In genomic region chr12:38350342-38351181, GRCh38 we compare ENCODE assay signal across 10 cellular contexts. TPM values are rescaled to one million over a fixed set of nuclear protein-coding genes. Genes with fewer than 3 reads are reported as not detected.
DNase-seq lines count a peak whose midpoint lies in the region; ATAC-seq and TF ChIP-seq lines count a peak whose summit lies in the region.
"Had no signal": no experiment of that assay in that cellular context is flagged by ENCODE, and none has a peak within 500 bp of the region (broad histone marks: within the 10 kb centered on the region; RNA-seq: fewer than 3 reads in every experiment).

No MANE protein-coding gene starts in this region.

- H3K9me3 ChIP-seq in tibial artery, result peaks cover 0 to 11% (median 0%) of the 10 kb centered on the region in 3 donors

- H3K4me3 Mint-ChIP-seq in WTC11, result no peak overlapping the region
- H3K4me3 Mint-ChIP-seq: IgD-negative memory B cell, neural crest cell had no signal

- peaks cover 48% of the 10 kb centered on the region for H3K9me3 Mint-ChIP-seq in WTC11

- CTCF ChIA-PET in WTC11 (lab: Charles Lee), result no interaction called here

- H3K27me3 ChIP-seq in tibial artery, result no peaks in the 10 kb centered on the region

- no peak overlapping the region for H3K27ac Mint-ChIP-seq in WTC11
- H3K27ac Mint-ChIP-seq: IgD-negative memory B cell had no signal

- DNase-seq in inferior parietal cortex (ENCODE audit: extremely low spot score) (peak; percentile 23), WTC11 (ENCODE audit: low spot score) (no peak), GDM1 (lab: John Stamatoyannopoulos, UW) (no peak), tibial artery (no peak), NCI-H1694 treated with DMSO at 0.1 percent for 48 hours (lab: John Stamatoyannopoulos, UW) (no peak)

- TF ChIP-seq CTCF in WTC11 (IDR thresholded peaks at IDR 0.05) (no peak), tibial artery (IDR thresholded peaks at IDR 0.05) (no peak)

- no peaks in the 10 kb centered on the region; the same call in 1 of the 2 replicates for H3K27me3 Mint-ChIP-seq in WTC11 (ENCODE audit: low read depth)
- H3K27me3 Mint-ChIP-seq: IgD-negative memory B cell had no signal

- no peaks in the 10 kb centered on the region for H3K36me3 ChIP-seq in tibial artery

- H3K27ac ChIP-seq in tibial artery, result no peak overlapping the region

- H3K36me3 Mint-ChIP-seq in WTC11, result peaks cover 30% of the 10 kb centered on the region
- H3K36me3 Mint-ChIP-seq: IgD-negative memory B cell had no signal

- POLR2A ChIA-PET in WTC11 (lab: Charles Lee), result no interaction called here

- H3K4me3 ChIP-seq in tibial artery, result no peak overlapping the region

- intact Hi-C loops in tibial artery (cut with DNase I; ENCODE audit: low total_unique reads), result no loop called here

- peak; percentile 99 for ATAC-seq in GM18868 (IDR thresholded peaks at IDR 0.05; ENCODE audit: unreplicated experiment)
- peak; percentile 99 for ATAC-seq in GM21619 (IDR thresholded peaks at IDR 0.05; ENCODE audit: unreplicated experiment)
- peak; percentile 99 for ATAC-seq in HG03354 (IDR thresholded peaks at IDR 0.05; ENCODE audit: poor library complexity, severe bottlenecking, unreplicated experiment)
- no peak for ATAC-seq in WTC11

- peaks cover 13% of the 10 kb centered on the region for H3K4me1 Mint-ChIP-seq in WTC11
- H3K4me1 Mint-ChIP-seq: neural crest cell had no signal

- H3K4me1 ChIP-seq in tibial artery, result no peaks in the 10 kb centered on the region

TF ChIP-seq in WTC11, 78 proteins besides CTCF, POLR2A, EP300 and RAD21:
- TF ChIP-seq ZNF396 (CRISPR knock-in tag; IDR thresholded peaks at IDR 0.05; ENCODE audit: borderline replicate concordance), result no peak
- TF ChIP-seq MYBL2 (CRISPR knock-in tag; IDR thresholded peaks at IDR 0.05), result no peak
- TF ChIP-seq ELF4 (CRISPR knock-in tag; IDR thresholded peaks at IDR 0.05; ENCODE audit: low read depth), result no peak
- TF ChIP-seq ZNF416 (CRISPR knock-in tag; IDR thresholded peaks at IDR 0.05), result no peak
- TF ChIP-seq JAZF1 (CRISPR knock-in tag; IDR thresholded peaks at IDR 0.05), result no peak
- no peak for TF ChIP-seq ERG (CRISPR knock-in tag; IDR thresholded peaks at IDR 0.05)
- TF ChIP-seq NFYB (CRISPR knock-in tag; conservative IDR thresholded peaks at IDR 0.05; ENCODE audit: low read depth), result no peak
- no peak for TF ChIP-seq SOX15 (CRISPR knock-in tag; IDR thresholded peaks at IDR 0.05)
TF ChIP-seq in WTC11: peak in this region for 0.

RNA-seq across cellular contexts. Expression of gene ALG10B, which starts 34.0 kb away (rescaled TPM):
- total RNA-seq in WTC11 (2021), result 2.8 to 3.5 TPM (median 3.3 TPM) in 3 replicates
